In the genomic region with DNA sequence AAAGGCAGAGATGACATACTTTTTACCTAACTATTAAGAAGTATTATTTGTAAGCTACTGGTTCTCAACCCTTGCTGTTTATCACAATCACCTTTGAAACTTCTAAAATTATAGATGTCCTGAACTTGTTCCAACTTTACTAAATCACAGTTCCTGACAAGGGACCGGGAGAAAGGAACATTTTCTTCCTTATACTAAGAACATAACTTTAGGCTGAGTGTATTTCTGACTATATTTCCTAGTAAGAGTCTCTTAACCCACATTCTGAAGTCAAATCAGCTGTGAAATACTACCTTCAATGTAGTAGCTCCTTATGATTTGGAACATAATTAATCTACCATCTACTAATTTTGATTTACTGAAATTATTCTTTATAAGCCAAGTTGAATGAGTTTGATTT, we compare ENCODE assay signal across 21 cellular contexts.
"Had no signal": no experiment of that assay in that cellular context is flagged by ENCODE, and none has a peak within 500 bp of the region (broad histone marks: within the 10 kb centered on the region; RNA-seq: fewer than 3 reads in every experiment).

No MANE protein-coding gene starts in this region.

- H3K9me3 Mint-ChIP-seq: activated B cell treated with CpG ODN at 0.5 μM for 24 hours; activated CD8-positive, alpha-beta T cell treated with anti-CD3 and anti-CD28 coated beads for 36 hours; nephron; stimulated activated naive B cell treated with anti-CD40 and anti-IgM and Interleukin-4, amounts not matched to agents 10 μg/mL and 1 μg/mL and 100 μg/mL, for 72 hours had no signal

- H3K4me3 ChIP-seq: esophagus muscularis mucosa, lower lobe of right lung, sigmoid colon, spleen, thoracic aorta, upper lobe of right lung had no signal

- H3K4me1 ChIP-seq: esophagus muscularis mucosa, lower lobe of right lung, sigmoid colon, upper lobe of right lung had no signal

- H3K27me3 Mint-ChIP-seq: activated B cell treated with CpG ODN at 0.5 μM for 24 hours; activated CD8-positive, alpha-beta T cell treated with anti-CD3 and anti-CD28 coated beads for 36 hours; stimulated activated naive B cell treated with anti-CD40 and anti-IgM and Interleukin-4, amounts not matched to agents 10 μg/mL and 1 μg/mL and 100 μg/mL, for 72 hours had no signal

- H3K4me3 Mint-ChIP-seq: activated B cell treated with CpG ODN at 0.5 μM for 24 hours; activated CD8-positive, alpha-beta T cell treated with anti-CD3 and anti-CD28 coated beads for 36 hours; nephron; stimulated activated naive B cell treated with anti-CD40 and anti-IgM and Interleukin-4, amounts not matched to agents 10 μg/mL and 1 μg/mL and 100 μg/mL, for 72 hours had no signal

- DNase-seq: activated B cell treated with CpG ODN at 0.5 μM for 24 hours; activated CD4-positive, alpha-beta T cell treated with anti-CD3 and anti-CD28 coated beads for 4 hours; activated CD8-positive, alpha-beta T cell treated with anti-CD3 and anti-CD28 coated beads for 36 hours; activated effector memory CD4-positive, alpha-beta T cell treated with Interleukin-2 at 50 U/mL for 16 hours; activated naive CD4-positive, alpha-beta T cell treated with anti-CD3 and anti-CD28 coated beads, Interleukin-2, amount 50 U/mL, for 16 hours; activated T-cell treated with anti-CD3 and anti-CD28 coated beads, Interleukin-2, amount 50 U/mL, for 1 hour; cerebellar nuclear complex; effector CD4-positive, alpha-beta T cell; left cardiac atrium; lower lobe of right lung; nucleus accumbens; posterior cingulate gyrus; sigmoid colon; spleen; stimulated activated CD4-positive, alpha-beta T cell treated with anti-CD3 and anti-CD28 coated beads, Interleukin-4, amount 100 ng/mL, for 4 hours; stimulated activated naive B cell treated with anti-CD40 and anti-IgM and Interleukin-4, amounts not matched to agents 10 μg/mL and 1 μg/mL and 100 μg/mL, for 72 hours; SW 1271; upper lobe of right lung had no signal

- H3K27me3 ChIP-seq: esophagus muscularis mucosa, sigmoid colon, spleen, upper lobe of right lung had no signal

- H3K9me3 ChIP-seq: esophagus muscularis mucosa, lower lobe of right lung, sigmoid colon, thoracic aorta, upper lobe of right lung had no signal

- H3K27ac Mint-ChIP-seq: activated B cell treated with CpG ODN at 0.5 μM for 24 hours; activated CD8-positive, alpha-beta T cell treated with anti-CD3 and anti-CD28 coated beads for 36 hours; stimulated activated naive B cell treated with anti-CD40 and anti-IgM and Interleukin-4, amounts not matched to agents 10 μg/mL and 1 μg/mL and 100 μg/mL, for 72 hours had no signal

- H3K4me1 Mint-ChIP-seq: activated B cell treated with CpG ODN at 0.5 μM for 24 hours; stimulated activated naive B cell treated with anti-CD40 and anti-IgM and Interleukin-4, amounts not matched to agents 10 μg/mL and 1 μg/mL and 100 μg/mL, for 72 hours had no signal

- ATAC-seq: activated CD8-positive, alpha-beta T cell treated with anti-CD3 and anti-CD28 coated beads for 36 hours; left cardiac atrium; stimulated activated naive B cell treated with anti-CD40 and anti-IgM and Interleukin-4, amounts not matched to agents 10 μg/mL and 1 μg/mL and 100 μg/mL, for 72 hours had no signal
